9 cellular contexts compared by ENCODE assay signal in the genomic region with DNA sequence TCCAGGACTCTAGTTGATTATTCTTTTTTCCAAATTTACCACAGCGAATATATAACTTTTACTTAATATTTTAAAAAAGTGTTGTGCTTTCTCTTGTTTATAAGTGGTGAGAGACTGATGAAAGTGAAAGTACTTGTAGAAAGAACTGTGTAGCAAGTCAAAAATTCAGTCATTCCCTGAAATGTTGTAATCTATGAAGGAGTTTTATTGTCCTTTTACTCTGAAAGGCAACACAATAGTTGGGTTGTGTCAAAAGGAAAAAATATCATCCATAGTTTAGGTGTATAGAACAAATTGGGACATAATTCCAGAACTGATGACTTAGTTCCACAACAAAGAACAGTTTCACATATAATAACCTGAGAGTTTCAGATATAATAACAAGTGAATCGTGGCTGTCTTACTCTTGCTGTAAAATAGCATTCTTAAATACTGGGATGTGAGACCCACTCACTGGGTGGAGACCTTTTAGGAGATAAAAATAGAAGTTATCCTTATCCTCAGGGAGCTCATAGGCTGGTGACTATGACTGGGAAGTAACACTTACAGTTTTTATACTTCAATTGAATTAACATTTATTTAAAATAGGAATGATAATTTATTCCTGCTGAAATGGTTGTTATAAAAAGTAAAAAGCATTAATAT. TPM values are rescaled to one million over a fixed set of nuclear protein-coding genes. Genes with fewer than 3 reads are reported as not detected.
DNase-seq lines count a peak whose midpoint lies in the region; ATAC-seq and TF ChIP-seq lines count a peak whose summit lies in the region.
"Had no signal": no experiment of that assay in that cellular context is flagged by ENCODE, and none has a peak within 500 bp of the region (broad histone marks: within the 10 kb centered on the region; RNA-seq: fewer than 3 reads in every experiment).

No MANE protein-coding gene starts in this region.

- H3K4me3 ChIP-seq in HCT116 (replicated peaks in 1 of 2; ENCODE audit: low read depth in 1 of 2, low read length in 2 of 2) (no peak overlapping the region), smooth muscle cell (peak overlapping the region; percentile 3)

- TF ChIP-seq POLR2A in HCT116 (IDR thresholded peaks at IDR 0.05; ENCODE audit: borderline replicate concordance, extremely low read depth, insufficient read depth, insufficient read length), result no peak

- H3K27ac Mint-ChIP-seq in activated naive CD8-positive, alpha-beta T cell treated with anti-CD3 and anti-CD28 coated beads, Interleukin-2, amount 50 U/mL, for 24 hours, result peak overlapping the region; percentile 86

- no peaks in the 10 kb centered on the region for H3K9me2 ChIP-seq in HCT116 (ENCODE audit: insufficient read depth)

- TF ChIP-seq RAD21 in HCT116 (IDR thresholded peaks at IDR 0.05; ENCODE audit: low read depth), result no peak

- intact Hi-C loops in HCT116 (cut with micrococcal nuclease), result no loop called here
- intact Hi-C loops in left ventricle myocardium superior (cut with micrococcal nuclease), result no loop called here

- ATAC-seq in HCT116 (no peak), left ventricle myocardium superior (peak; percentile 55)
- ATAC-seq in activated naive CD8-positive, alpha-beta T cell treated with anti-CD3 and anti-CD28 coated beads, Interleukin-2, amount 50 U/mL, for 24 hours, result no peak

- no peaks in the 10 kb centered on the region for H3K9me3 ChIP-seq in HCT116 (ENCODE audit: control insufficient read depth in 1 of 2, insufficient read depth in 1 of 2, low read depth in 1 of 2, low read length in 2 of 2)
- H3K9me3 ChIP-seq in smooth muscle cell (replicated peaks; ENCODE audit: low read depth), result no peaks in the 10 kb centered on the region

- no peak for TF ChIP-seq CTCF in HCT116 (IDR thresholded peaks at IDR 0.05 in 2 of 3, conservative IDR thresholded peaks at IDR 0.05 in 1 of 3; ENCODE audit: borderline replicate concordance in 1 of 3, insufficient read depth in 1 of 3, low read depth in 2 of 3, low read length in 2 of 3)
- TF ChIP-seq CTCF in smooth muscle cell (IDR thresholded peaks at IDR 0.05; ENCODE audit: borderline replicate concordance, insufficient read depth, poor library complexity, severe bottlenecking), result no peak

- H3K79me2 ChIP-seq in HCT116 (ENCODE audit: insufficient read depth, low read length), result peaks cover 100% of the 10 kb centered on the region
- H3K79me2 ChIP-seq in smooth muscle cell (ENCODE audit: low read depth), result peaks cover 66% of the 10 kb centered on the region

- CTCF ChIA-PET in HCT116 (lab: Charles Lee) (no interaction called here), HEK293T (lab: Yijun Ruan, JAX) (no interaction called here)

- RAD21 ChIA-PET in HCT116 (lab: Charles Lee; ENCODE audit: low non-redundant PET in 1 of 2, low total read pairs in 2 of 2, uncharacterized antibody in 2 of 2, unreplicated experiment in 2 of 2), result no interaction called here

- peak overlapping the region; percentile 74 for H3K4me3 Mint-ChIP-seq in activated naive CD8-positive, alpha-beta T cell treated with anti-CD3 and anti-CD28 coated beads, Interleukin-2, amount 50 U/mL, for 24 hours

- H3K9me3 Mint-ChIP-seq in activated naive CD8-positive, alpha-beta T cell treated with anti-CD3 and anti-CD28 coated beads, Interleukin-2, amount 50 U/mL, for 24 hours, result no peaks in the 10 kb centered on the region

- H3K27me3 ChIP-seq in HCT116 (ENCODE audit: insufficient read depth, low read length), result no peaks in the 10 kb centered on the region
- H3K27me3 ChIP-seq in smooth muscle cell (ENCODE audit: low read depth), result no peaks in the 10 kb centered on the region

- H3K4me2 ChIP-seq in HCT116 (ENCODE audit: low read length), result 0 out of 2 replicates have a peak overlapping the region, but pooled peaks have one; percentile 2
- peak overlapping the region; percentile 3 for H3K4me2 ChIP-seq in smooth muscle cell

- DNase-seq in HCT116 (ENCODE audit: low read depth, low spot score) (no peak), left ventricle myocardium superior (no peak), smooth muscle cell (lab: John Stamatoyannopoulos, UW; ENCODE audit: unreplicated experiment) (no peak), NCI-H446 (lab: John Stamatoyannopoulos, UW) (no peak), HEK293T (ENCODE audit: extremely low spot score) (no peak), SW 1271 (lab: John Stamatoyannopoulos, UW) (no peak), HT-29 (ENCODE audit: low spot score) (no peak)
- no peak for DNase-seq in activated naive CD8-positive, alpha-beta T cell treated with anti-CD3 and anti-CD28 coated beads, Interleukin-2, amount 50 U/mL, for 24 hours
- DNase-seq: NCI-H446 treated with DMSO at 0.1 percent for 48 hours had no signal

- no peaks in the 10 kb centered on the region for H3K27me3 Mint-ChIP-seq in activated naive CD8-positive, alpha-beta T cell treated with anti-CD3 and anti-CD28 coated beads, Interleukin-2, amount 50 U/mL, for 24 hours

- no peaks in the 10 kb centered on the region for H3F3A ChIP-seq in smooth muscle cell (ENCODE audit: low read depth)

- H3K27ac ChIP-seq in HCT116 (ENCODE audit: low read depth, low read length), result peak overlapping the region; percentile 57; the same call in 1 of the 2 replicates
- no peak overlapping the region for H3K27ac ChIP-seq in smooth muscle cell (ENCODE audit: low read depth)

- 94% methylated on average over 2 of the region's 2 CpGs for WGBS in smooth muscle cell (ENCODE audit: low lambda C conversion rate)

- H3K36me3 ChIP-seq in HCT116 (ENCODE audit: control insufficient read depth in 1 of 2, insufficient read depth in 2 of 2, low read length in 2 of 2) (peaks cover 23 to 43% of the 10 kb centered on the region in 2 experiments), smooth muscle cell (ENCODE audit: low read depth) (peaks cover 3% of the 10 kb centered on the region)

- BruUV-seq in HCT116 (replicated peaks; lab: Mats Ljungman, UMichigan), result no TSS peak

- H3K9ac ChIP-seq in HCT116 (ENCODE audit: low read length), result 0 out of 2 replicates have a peak overlapping the region, but pooled peaks have one; percentile 5
- H3K9ac ChIP-seq in smooth muscle cell (ENCODE audit: low read depth), result no peak overlapping the region

- H3K4me1 ChIP-seq in HCT116 (ENCODE audit: control insufficient read depth in 1 of 2, insufficient read depth in 2 of 2, low read length in 2 of 2) (peaks cover 71 to 90% of the 10 kb centered on the region in 2 experiments), smooth muscle cell (ENCODE audit: low read depth) (no peaks in the 10 kb centered on the region)

- H2AFZ ChIP-seq in HCT116 (ENCODE audit: low read depth, low read length, poor library complexity, severe bottlenecking) (no peak overlapping the region), smooth muscle cell (ENCODE audit: low read depth) (no peak overlapping the region)

- H3K4me1 Mint-ChIP-seq in activated naive CD8-positive, alpha-beta T cell treated with anti-CD3 and anti-CD28 coated beads, Interleukin-2, amount 50 U/mL, for 24 hours, result peaks cover 43% of the 10 kb centered on the region

- POLR2A ChIA-PET in HCT116 (lab: Charles Lee), result interaction anchor here (0.5 kb wide), 1 partner anchor 38 kb away, joined by 3 read pairs; no protein-coding TSS in a partner anchor
- POLR2A ChIA-PET in HEK293T (lab: Yijun Ruan, JAX), result no interaction called here

- peaks cover 47% of the 10 kb centered on the region for H3K36me3 Mint-ChIP-seq in activated naive CD8-positive, alpha-beta T cell treated with anti-CD3 and anti-CD28 coated beads, Interleukin-2, amount 50 U/mL, for 24 hours (ENCODE audit: low read depth)

- H4K20me1 ChIP-seq in HCT116 (ENCODE audit: insufficient read depth), result no peaks in the 10 kb centered on the region
- H4K20me1 ChIP-seq in smooth muscle cell (ENCODE audit: low read depth), result peaks cover 16% of the 10 kb centered on the region

TF ChIP-seq in HCT116, 20 proteins besides CTCF, POLR2A, EP300 and RAD21 (continues in another document):
- no peak for TF ChIP-seq TCF7L2 (IDR thresholded peaks at IDR 0.05; ENCODE audit: borderline replicate concordance, extremely low read depth, insufficient read depth, insufficient read length)
- TF ChIP-seq FOSL1 (IDR thresholded peaks at IDR 0.05; ENCODE audit: low read depth), result no peak
- no peak for TF ChIP-seq YY1 (IDR thresholded peaks at IDR 0.05; ENCODE audit: extremely low read depth, insufficient replicate concordance, low read depth, low read length)
- TF ChIP-seq SRF (IDR thresholded peaks at IDR 0.05; ENCODE audit: low read depth), result no peak
- TF ChIP-seq, protein P1, sequence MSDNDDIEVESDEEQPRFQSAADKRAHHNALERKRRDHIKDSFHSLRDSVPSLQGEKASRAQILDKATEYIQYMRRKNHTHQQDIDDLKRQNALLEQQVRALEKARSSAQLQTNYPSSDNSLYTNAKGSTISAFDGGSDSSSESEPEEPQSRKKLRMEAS (IDR thresholded peaks at IDR 0.05), result no peak

TF ChIP-seq in HEK293T, 16 proteins besides CTCF, POLR2A, EP300 and RAD21 (continues in another document):
- TF ChIP-seq NFRKB (IDR thresholded peaks at IDR 0.05), result no peak
- no peak for TF ChIP-seq ARNT (IDR thresholded peaks at IDR 0.05)
- TF ChIP-seq L3MBTL2 (conservative IDR thresholded peaks at IDR 0.05), result no peak
- TF ChIP-seq FOXK2 (IDR thresholded peaks at IDR 0.05), result no peak
- TF ChIP-seq CTBP1 (IDR thresholded peaks at IDR 0.05; ENCODE audit: borderline replicate concordance), result no peak
- no peak for TF ChIP-seq ELF4 (IDR thresholded peaks at IDR 0.05)
- no peak for TF ChIP-seq HDGF (IDR thresholded peaks at IDR 0.05; ENCODE audit: borderline replicate concordance)
- TF ChIP-seq LEF1 (IDR thresholded peaks at IDR 0.05; ENCODE audit: borderline replicate concordance), result no peak
- no peak for TF ChIP-seq ZNF384 (IDR thresholded peaks at IDR 0.05)
- no peak for TF ChIP-seq FOXA1 (IDR thresholded peaks at IDR 0.05)
- TF ChIP-seq TARDBP (IDR thresholded peaks at IDR 0.05), result no peak
- TF ChIP-seq BHLHE40 (IDR thresholded peaks at IDR 0.05; ENCODE audit: borderline replicate concordance), result no peak
- TF ChIP-seq FOXM1 (IDR thresholded peaks at IDR 0.05; ENCODE audit: borderline replicate concordance), result no peak
- TF ChIP-seq SUZ12 (IDR thresholded peaks at IDR 0.05), result no peak

RNA-seq across cellular contexts. Expression of gene CYB5B, which starts 20.6 kb away (rescaled TPM):
- total RNA-seq in HCT116 (2021; ENCODE audit: unreplicated experiment) (689 TPM), left ventricle myocardium superior (59.8 TPM), smooth muscle cell (47.4 and 64.0 TPM in 2 replicates)
- 259 and 345 TPM in 2 replicates for polyA plus RNA-seq in HCT116 (2012)
- polyA plus RNA-seq in smooth muscle cell, result 94.0 and 99.8 TPM in 2 replicates
- 57.8 and 60.2 TPM in 2 replicates for total RNA-seq in HT-29 (2014; rRNA removed; shearing (Covaris generic))

RNA-seq across cellular contexts. Expression of gene TERF2, which starts 59.2 kb away (rescaled TPM):
- total RNA-seq in HCT116 (2021; ENCODE audit: unreplicated experiment) (69.9 TPM), left ventricle myocardium superior (26.8 TPM), smooth muscle cell (13.5 and 17.8 TPM in 2 replicates)
- polyA plus RNA-seq in HCT116 (2012), result 21.3 and 32.8 TPM in 2 replicates
- 23.7 and 24.0 TPM in 2 replicates for polyA plus RNA-seq in smooth muscle cell
- total RNA-seq in HT-29 (2014; rRNA removed; shearing (Covaris generic)), result 6.0 and 6.9 TPM in 2 replicates

Comparison
In these comparisons a context has a peak if more than half of its experiments do, and no peak if none do; other contexts are left out.
1. RNA of gene CYB5B, which starts 20.6 kb away (total RNA-seq): 689 TPM in HCT116 (single experiment); 47.4 to 64.0 TPM in smooth muscle cell, 57.8 to 60.2 TPM in HT-29 and 59.8 TPM in left ventricle myocardium superior (single experiment); every median in the first group is over 10 times any median in the second.